Comparison of ENCODE assay signal across 9 cellular contexts in the genomic region with DNA sequence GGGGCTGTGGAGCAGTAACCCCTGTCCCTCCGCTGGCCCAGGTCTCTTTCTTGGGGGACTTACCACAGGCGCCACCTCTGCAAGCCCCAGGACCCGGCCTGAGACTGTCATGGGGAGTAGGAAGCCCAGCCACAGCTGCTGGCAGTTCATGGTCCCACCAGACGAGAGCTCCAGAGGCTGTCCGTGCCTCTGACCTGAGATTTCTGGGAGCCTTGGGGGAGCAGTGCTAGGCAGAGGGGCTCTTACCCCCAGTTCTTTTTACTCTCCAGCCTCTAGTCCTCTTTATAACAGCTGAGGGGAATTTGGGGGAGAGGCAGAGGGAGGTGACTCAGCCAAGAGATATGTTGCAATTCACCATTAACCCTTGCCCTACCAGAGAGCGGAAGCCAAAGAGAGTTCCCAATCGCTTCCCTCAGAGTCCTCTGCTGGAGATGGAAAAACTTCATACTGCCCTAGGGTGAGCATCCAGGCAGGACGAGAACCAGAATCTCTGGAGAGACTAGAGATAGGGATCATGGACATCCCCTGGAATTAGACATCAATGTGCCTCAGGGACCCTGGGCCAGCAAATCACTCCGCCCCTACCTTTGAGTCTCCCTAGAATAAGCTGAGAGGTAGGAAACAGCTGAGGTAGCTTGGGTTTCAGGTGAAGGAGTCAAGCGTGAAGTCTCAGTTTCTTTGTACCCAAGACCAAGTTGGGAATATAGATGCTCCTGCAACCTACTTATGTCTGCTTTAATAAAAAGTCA. TPM values are rescaled to one million over a fixed set of nuclear protein-coding genes. Genes with fewer than 3 reads are reported as not detected.
DNase-seq lines count a peak whose midpoint lies in the region; ATAC-seq, FAIRE-seq and TF ChIP-seq lines count a peak whose summit lies in the region.
"Had no signal": no experiment of that assay in that cellular context is flagged by ENCODE, and none has a peak within 500 bp of the region (broad histone marks: within the 10 kb centered on the region; RNA-seq: fewer than 3 reads in every experiment).

A gene with protein sequence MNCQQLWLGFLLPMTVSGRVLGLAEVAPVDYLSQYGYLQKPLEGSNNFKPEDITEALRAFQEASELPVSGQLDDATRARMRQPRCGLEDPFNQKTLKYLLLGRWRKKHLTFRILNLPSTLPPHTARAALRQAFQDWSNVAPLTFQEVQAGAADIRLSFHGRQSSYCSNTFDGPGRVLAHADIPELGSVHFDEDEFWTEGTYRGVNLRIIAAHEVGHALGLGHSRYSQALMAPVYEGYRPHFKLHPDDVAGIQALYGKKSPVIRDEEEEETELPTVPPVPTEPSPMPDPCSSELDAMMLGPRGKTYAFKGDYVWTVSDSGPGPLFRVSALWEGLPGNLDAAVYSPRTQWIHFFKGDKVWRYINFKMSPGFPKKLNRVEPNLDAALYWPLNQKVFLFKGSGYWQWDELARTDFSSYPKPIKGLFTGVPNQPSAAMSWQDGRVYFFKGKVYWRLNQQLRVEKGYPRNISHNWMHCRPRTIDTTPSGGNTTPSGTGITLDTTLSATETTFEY (minus strand): TSS at position 256 of the 749 bp plus-strand sequence. CDS start 106 bp downstream, at position 150.

- H3K4me1 ChIP-seq in HUES48 (ENCODE audit: control insufficient read depth, insufficient read depth, low read length) = peaks cover 9% of the 10 kb centered on the region
- peaks cover 27% of the 10 kb centered on the region for H3K4me1 ChIP-seq in astrocyte (ENCODE audit: insufficient read depth, low read length)
- H3K4me1 ChIP-seq in subcutaneous abdominal adipose tissue (ENCODE audit: control insufficient read depth in 5 of 5, insufficient read depth in 5 of 5, low read length in 5 of 5) = peaks cover 13 to 67% (median 53%) of the 10 kb centered on the region in 5 donors

- peaks cover 6% of the 10 kb centered on the region for H3K79me2 ChIP-seq in astrocyte (ENCODE audit: insufficient read depth, low read length)

- no peaks in the 10 kb centered on the region for H3K36me3 ChIP-seq in HUES48 (ENCODE audit: control insufficient read depth, insufficient read depth, low read length)
- no peaks in the 10 kb centered on the region for H3K36me3 ChIP-seq in astrocyte (ENCODE audit: insufficient read depth, low read length)
- H3K36me3 ChIP-seq in subcutaneous abdominal adipose tissue (ENCODE audit: control insufficient read depth in 5 of 5, insufficient read depth in 5 of 5, low read length in 5 of 5) = peaks cover 0 to 25% (median 17%) of the 10 kb centered on the region in 5 donors

- no peaks in the 10 kb centered on the region for H3K27me3 ChIP-seq in HUES48 (ENCODE audit: control insufficient read depth, insufficient read depth, low read length)
- no peaks in the 10 kb centered on the region for H3K27me3 ChIP-seq in astrocyte (ENCODE audit: insufficient read depth, low read length)
- peaks cover 0 to 2% (median 0%) of the 10 kb centered on the region in 5 donors for H3K27me3 ChIP-seq in subcutaneous abdominal adipose tissue (ENCODE audit: control insufficient read depth in 5 of 5, insufficient read depth in 4 of 5, low read length in 5 of 5)

- peak within 1 kb of the TSS; percentile 61 for H3K4me3 Mint-ChIP-seq in astrocyte (ENCODE audit: unreplicated experiment)

- H3K4me3 ChIP-seq in HUES48 (ENCODE audit: low read depth, low read length) (peak within 1 kb of the TSS; percentile 40), astrocyte (ENCODE audit: insufficient read depth, low read depth, low read length) (peak within 1 kb of the TSS; percentile 51), subcutaneous abdominal adipose tissue (ENCODE audit: low read depth in 1 of 5, low read length in 5 of 5) (peak within 1 kb of the TSS; percentile 76 to 95 (median 84))

- H3K4me1 Mint-ChIP-seq in astrocyte (ENCODE audit: low read depth, unreplicated experiment) = peaks cover 29% of the 10 kb centered on the region

- H3K4me2 ChIP-seq in astrocyte (ENCODE audit: low read length) = peak within 1 kb of the TSS; percentile 83

- ATAC-seq in GM21367 (IDR thresholded peaks at IDR 0.05; ENCODE audit: unreplicated experiment) = no peak
- ATAC-seq: Panc1 had no signal

- no peaks in the 10 kb centered on the region for H3K9me3 ChIP-seq in HUES48 (ENCODE audit: control insufficient read depth, insufficient read depth, low read length)
- no peaks in the 10 kb centered on the region for H3K9me3 ChIP-seq in astrocyte (ENCODE audit: insufficient read depth, low read depth, low read length)
- H3K9me3 ChIP-seq in subcutaneous abdominal adipose tissue (ENCODE audit: control insufficient read depth in 5 of 5, low read length in 5 of 5) = no peaks in the 10 kb centered on the region

- FAIRE-seq in astrocyte (lab: Jason Lieb, UNC) = no peak

- H3K36me3 Mint-ChIP-seq in astrocyte (ENCODE audit: low read depth, unreplicated experiment) = peaks cover 10% of the 10 kb centered on the region

- H3K27ac Mint-ChIP-seq in astrocyte (ENCODE audit: unreplicated experiment) = peak within 1 kb of the TSS; percentile 50

- H2AFZ ChIP-seq in astrocyte (ENCODE audit: low read depth, low read length) = peak within 1 kb of the TSS; percentile 72

- no peaks in the 10 kb centered on the region for H3K27me3 Mint-ChIP-seq in astrocyte (ENCODE audit: low read depth, unreplicated experiment)

- H3K27ac ChIP-seq in HUES48 (ENCODE audit: low read depth, low read length) (peak within 1 kb of the TSS; percentile 62), astrocyte (ENCODE audit: low read depth, low read length) (peak within 1 kb of the TSS; percentile 62), subcutaneous abdominal adipose tissue (ENCODE audit: low read depth, low read length) (peak within 1 kb of the TSS; percentile 84)

- H3K9ac ChIP-seq in HUES48 (ENCODE audit: low read depth, low read length) = no peak within 1 kb of the TSS
- peak within 1 kb of the TSS; percentile 74 for H3K9ac ChIP-seq in astrocyte (ENCODE audit: low read length)
- H3K9ac ChIP-seq in subcutaneous abdominal adipose tissue (ENCODE audit: low read length in 5 of 5) = peak within 1 kb of the TSS; percentile 73 to 94 (median 85)

- H3K9me3 Mint-ChIP-seq in astrocyte (ENCODE audit: unreplicated experiment) = peaks cover 6% of the 10 kb centered on the region

- peak; percentile 70 for DNase-seq in astrocyte (ENCODE audit: low read depth)
- peak; percentile 63 for DNase-seq in iPS-NIHi7 (ENCODE audit: extremely low spot score)
- DNase-seq in effector CD4-positive, alpha-beta T cell = no peak
- DNase-seq in nucleus accumbens (lab: John Stamatoyannopoulos, UW) = no peak
- DNase-seq in C1 segment of cervical spinal cord (lab: John Stamatoyannopoulos, UW) = no peak

- no peak for TF ChIP-seq CTCF in astrocyte (IDR thresholded peaks at IDR 0.05; ENCODE audit: insufficient read depth, low read depth, low read length)

- no peaks in the 10 kb centered on the region for H4K20me1 ChIP-seq in astrocyte (ENCODE audit: insufficient read depth, low read length)

RNA-seq across cellular contexts. Expression of the gene that starts here (rescaled TPM):
- total RNA-seq in astrocyte = 3.6 and 4.7 TPM in 2 replicates

Comparison
In these comparisons a context has a peak if more than half of its experiments do, and no peak if none do; other contexts are left out.
1. DNase-seq: peak in astrocyte (single experiment) and iPS-NIHi7 (single experiment); none in effector CD4-positive, alpha-beta T cell (single experiment), nucleus accumbens (0 of 56) and C1 segment of cervical spinal cord (0 of 14).
2. Peak in every context shown above with its lines, with median percentiles within 50 percentile points of each other: H3K27ac ChIP-seq and H3K4me3 ChIP-seq.